ENCODE assay signal across 8 cellular contexts in genomic region chr11:69641681-69642548, GRCh38. TPM values are rescaled to one million over a fixed set of nuclear protein-coding genes. Genes with fewer than 3 reads are reported as not detected.
A peak's percentile ranks its signal among the peaks of the same experiment; 100 is the strongest.
DNase-seq lines count a peak whose midpoint lies in the region; ATAC-seq and TF ChIP-seq lines count a peak whose summit lies in the region.

No MANE protein-coding gene starts in this region.

- H3K4me3 ChIP-seq in GM06990 (replicated peaks; ENCODE audit: low read depth, low read length) (peak overlapping the region; percentile 47), RWPE2 (ENCODE audit: severe bottlenecking) (peak overlapping the region; percentile 88), fibroblast of mammary gland (ENCODE audit: control insufficient read depth, low read depth, low read length) (peak overlapping the region; percentile 99), prostate gland (peak overlapping the region; percentile 87 to 99)

- intact Hi-C loops in prostate gland (cut with DNase I): loop anchor here (2.0 to 10.0 kb wide), 5 partner anchors 349 to 807 kb away; partner anchors contain the start of gene MRGPRF

- no peak for ATAC-seq in RWPE2 (ENCODE audit: low read depth)
- no peak for ATAC-seq in HG03520 (IDR thresholded peaks at IDR 0.05; ENCODE audit: unreplicated experiment)
- no peak for ATAC-seq in GM18519 (IDR thresholded peaks at IDR 0.05; ENCODE audit: low FRiP score, unreplicated experiment)
- no peak for ATAC-seq in GM21825 (IDR thresholded peaks at IDR 0.05; ENCODE audit: unreplicated experiment)

- H3K27me3 ChIP-seq in GM06990 (replicated peaks; ENCODE audit: control insufficient read depth, insufficient read depth, low read length) (no peaks in the 10 kb centered on the region; the same call in 1 of the 2 replicates), RWPE2 (ENCODE audit: insufficient read depth, poor library complexity, severe bottlenecking) (no peaks in the 10 kb centered on the region), prostate gland (replicated peaks; ENCODE audit: insufficient read depth) (no peaks in the 10 kb centered on the region)

- H3K36me3 ChIP-seq in GM06990 (ENCODE audit: control insufficient read depth, insufficient read depth, low read length) (no peaks in the 10 kb centered on the region), RWPE2 (ENCODE audit: low read depth) (peaks cover 40% of the 10 kb centered on the region), prostate gland (no peaks in the 10 kb centered on the region)

- TF ChIP-seq CTCF in GM06990 (IDR thresholded peaks at IDR 0.05; ENCODE audit: insufficient read depth, low read length, poor library complexity, severe bottlenecking) (no peak), RWPE2 (IDR thresholded peaks at IDR 0.05; ENCODE audit: poor library complexity, severe bottlenecking) (no peak), fibroblast of mammary gland (conservative IDR thresholded peaks at IDR 0.05; ENCODE audit: control insufficient read depth, insufficient read depth, low read depth, low read length) (no peak), prostate gland (IDR thresholded peaks at IDR 0.05) (no peak)

- H3K9me3 ChIP-seq in RWPE2 (ENCODE audit: severe bottlenecking) (no peaks in the 10 kb centered on the region), prostate gland (no peaks in the 10 kb centered on the region)

- peaks cover 9% of the 10 kb centered on the region for H3K4me1 ChIP-seq in RWPE2 (ENCODE audit: insufficient read depth, poor library complexity, severe bottlenecking)
- H3K4me1 ChIP-seq in prostate gland (replicated peaks): peaks cover 41% of the 10 kb centered on the region

- DNase-seq in GM06990 (ENCODE audit: extremely low read depth, insufficient read length): no peak
- peak; percentile 48 for DNase-seq in RWPE2 (ENCODE audit: low spot score)
- no peak for DNase-seq in fibroblast of mammary gland (ENCODE audit: low read depth)
- no peak for DNase-seq in prostate gland (ENCODE audit: low spot score)
- no peak for DNase-seq in COR-L47 (lab: John Stamatoyannopoulos, UW)

- H3K27ac ChIP-seq in RWPE2 (ENCODE audit: poor library complexity, severe bottlenecking) (peak overlapping the region; percentile 89), prostate gland (peak overlapping the region; percentile 91 to 93)

- no peak for TF ChIP-seq POLR2A in prostate gland (IDR thresholded peaks at IDR 0.05)

- WGBS in prostate gland: under 1% methylated on average over 67 of the region's 68 CpGs

RNA-seq across cellular contexts. Expression of gene CCND1, which starts 1.0 kb away (rescaled TPM):
- total RNA-seq in prostate gland: 100 to 1,000 TPM in 1 of 2 donors, 10 to 100 TPM in 1; 69.2 to 188 TPM

RNA-seq across cellular contexts. Expression of gene LTO1, which starts 33.2 kb away (rescaled TPM):
- 10 to 100 TPM; 14.9 to 39.5 TPM for total RNA-seq in prostate gland

Comparison
In these comparisons a context has a peak if more than half of its experiments do, and no peak if none do; other contexts are left out.
1. H3K4me3 ChIP-seq: peak in every context shown above with its lines; median percentile 99 in fibroblast of mammary gland; 93 in prostate gland; 88 in RWPE2; 47 in GM06990.